Comparison of ENCODE assay signal across 9 cellular contexts in genomic region chr19:16185925-16186234, GRCh38. TPM values are rescaled to one million over a fixed set of nuclear protein-coding genes. Genes with fewer than 3 reads are reported as not detected.
DNase-seq lines count a peak whose midpoint lies in the region; ATAC-seq, FAIRE-seq and TF ChIP-seq lines count a peak whose summit lies in the region.
"Had no signal": no experiment of that assay in that cellular context is flagged by ENCODE, and none has a peak within 500 bp of the region (broad histone marks: within the 10 kb centered on the region; RNA-seq: fewer than 3 reads in every experiment).

No MANE protein-coding gene starts in this region.

- FAIRE-seq in HTR-8/SVneo (lab: Jason Lieb, UNC), result no peak

- H3K4me2 ChIP-seq in osteoblast (ENCODE audit: insufficient read depth, low read length), result peak overlapping the region; percentile 97

- TF ChIP-seq CTCF in endothelial cell (IDR thresholded peaks at IDR 0.05; ENCODE audit: unreplicated experiment), result no peak
- peak; percentile 46 for TF ChIP-seq CTCF in osteoblast (IDR thresholded peaks at IDR 0.05; ENCODE audit: extremely low read depth, low read depth, low read length)

- peaks cover 18% of the 10 kb centered on the region for H3K4me1 ChIP-seq in osteoblast (ENCODE audit: insufficient read depth, low read length)

- H3K9me3 Mint-ChIP-seq in endothelial cell (ENCODE audit: unreplicated experiment), result no peaks in the 10 kb centered on the region

- H3K36me3 Mint-ChIP-seq in endothelial cell (ENCODE audit: low read depth, unreplicated experiment), result peaks cover 30% of the 10 kb centered on the region

- DNase-seq in activated gamma-delta T cell treated with anti-CD3 and anti-CD28 coated beads, Interleukin-2, amount 50 U/mL, for 16 hours (ENCODE audit: low read depth), result peak; percentile 31
- DNase-seq in activated gamma-delta T cell (lab: John Stamatoyannopoulos, UW) (no peak), SK-N-MC (ENCODE audit: low read depth, low spot score) (no peak), endothelial cell (ENCODE audit: low spot score) (no peak), osteoblast (ENCODE audit: insufficient read length, low spot score, missing footprints) (no peak), HTR-8/SVneo (ENCODE audit: insufficient read length, low spot score) (no peak), NCI-H1105 (lab: John Stamatoyannopoulos, UW) (no peak)

- peak overlapping the region; percentile 99 for H3K27ac Mint-ChIP-seq in endothelial cell (ENCODE audit: unreplicated experiment)

- H3K27me3 ChIP-seq in osteoblast (ENCODE audit: insufficient read depth, low read length), result no peaks in the 10 kb centered on the region

- H3K27me3 Mint-ChIP-seq in endothelial cell (ENCODE audit: unreplicated experiment), result peaks cover 16% of the 10 kb centered on the region

- peak overlapping the region; percentile 99 for H3K4me3 Mint-ChIP-seq in endothelial cell (ENCODE audit: unreplicated experiment)

- H3K4me1 Mint-ChIP-seq in endothelial cell (ENCODE audit: unreplicated experiment), result peaks cover 8% of the 10 kb centered on the region

- ATAC-seq in HG02852 (IDR thresholded peaks at IDR 0.05; ENCODE audit: unreplicated experiment), result no peak

- peaks cover 43% of the 10 kb centered on the region for H3K79me2 ChIP-seq in osteoblast (ENCODE audit: insufficient read depth, low read length)

- peak overlapping the region; percentile 97 for H3K9ac ChIP-seq in SK-N-MC (ENCODE audit: insufficient read length)

- peaks cover 20% of the 10 kb centered on the region for H4K20me1 ChIP-seq in osteoblast (ENCODE audit: insufficient read depth, low read length)

- no peak overlapping the region for H3K27ac ChIP-seq in SK-N-MC
- H3K27ac ChIP-seq in osteoblast (ENCODE audit: low read depth, low read length), result peak overlapping the region; percentile 77

- H3K36me3 ChIP-seq in SK-N-MC (ENCODE audit: insufficient read depth, low read length) (peaks cover 17% of the 10 kb centered on the region), osteoblast (ENCODE audit: insufficient read depth, low read length) (peaks cover 27% of the 10 kb centered on the region)

- no peaks in the 10 kb centered on the region for H3K9me3 ChIP-seq in SK-N-MC (ENCODE audit: low read depth, low read length)
- H3K9me3 ChIP-seq in osteoblast (ENCODE audit: low read depth, low read length), result no peaks in the 10 kb centered on the region

- peak overlapping the region; percentile 87 for H2AFZ ChIP-seq in osteoblast (ENCODE audit: low read length)

- H3K4me3 ChIP-seq in SK-N-MC (peak overlapping the region; percentile 99), osteoblast (ENCODE audit: insufficient read depth, low read length) (peak overlapping the region; percentile 94)

RNA-seq across cellular contexts. Expression of gene FAM32A, which starts 0.7 kb away (rescaled TPM):
- total RNA-seq in endothelial cell (ENCODE audit: unreplicated experiment) (90.1 TPM), osteoblast (93.4 and 109 TPM in 2 replicates)

RNA-seq across cellular contexts. Expression of gene AP1M1, which starts 11.8 kb away (rescaled TPM):
- total RNA-seq in endothelial cell (ENCODE audit: unreplicated experiment), result 76.0 TPM
- 49.5 and 52.1 TPM in 2 replicates for total RNA-seq in osteoblast

RNA-seq across cellular contexts. Expression of gene CIB3, which starts 12.6 kb away (rescaled TPM):
- total RNA-seq in endothelial cell (ENCODE audit: unreplicated experiment), result not detected
- not detected in 2 replicates for total RNA-seq in osteoblast
- total RNA-seq: temporal lobe had no signal

RNA-seq across cellular contexts. Expression of gene HSH2D, which starts 42.4 kb away (rescaled TPM):
- not detected for total RNA-seq in endothelial cell (ENCODE audit: unreplicated experiment)
- total RNA-seq in osteoblast, result 0.36 TPM in 1 of 2 replicates, not detected in the other
